19 cellular contexts compared by ENCODE assay signal in the genomic region with DNA sequence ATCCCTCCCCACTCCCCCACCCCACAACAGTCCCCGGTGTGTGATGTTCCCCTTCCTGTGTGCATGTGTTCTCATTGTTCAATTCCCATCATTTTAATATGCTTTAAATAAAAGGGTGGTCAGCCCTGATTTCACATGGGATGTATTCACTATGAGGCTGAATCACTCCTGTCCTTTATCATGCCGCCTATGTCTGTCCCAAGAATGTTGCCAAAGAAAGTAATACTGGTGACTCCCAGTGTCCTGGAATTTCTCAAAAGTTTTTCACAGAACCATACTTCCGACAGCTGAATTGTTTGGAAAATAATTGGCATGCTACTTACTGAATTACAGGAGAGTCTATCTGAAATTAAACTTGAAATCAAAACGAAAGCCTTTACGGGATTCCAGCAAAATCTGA.
"Had no signal": no experiment of that assay in that cellular context is flagged by ENCODE, and none has a peak within 500 bp of the region (broad histone marks: within the 10 kb centered on the region; RNA-seq: fewer than 3 reads in every experiment).

No MANE protein-coding gene starts in this region.

- H3K4me3 ChIP-seq: esophagus muscularis mucosa, gastrocnemius medialis, suprapubic skin, upper lobe of left lung had no signal

- H3K4me1 ChIP-seq: esophagus muscularis mucosa, gastrocnemius medialis, suprapubic skin, upper lobe of left lung had no signal

- FAIRE-seq: endometrium, islet of Langerhans had no signal

- ATAC-seq: activated T-helper 17 cell treated with anti-CD3 and anti-CD28 coated beads, Interleukin-2, amount 50 U/mL, for 72 hours; gastrocnemius medialis; left colon; naive thymus-derived CD8-positive, alpha-beta T cell had no signal

- H3K27me3 Mint-ChIP-seq: activated T-helper 17 cell treated with anti-CD3 and anti-CD28 coated beads, Interleukin-2, amount 50 U/mL, for 72 hours had no signal

- H3K9me3 ChIP-seq: esophagus muscularis mucosa, gastrocnemius medialis, suprapubic skin, upper lobe of left lung had no signal

- H3K27me3 ChIP-seq: esophagus muscularis mucosa, gastrocnemius medialis, suprapubic skin, upper lobe of left lung had no signal

- H3K36me3 Mint-ChIP-seq: naive thymus-derived CD8-positive, alpha-beta T cell had no signal

- H3K27ac ChIP-seq: esophagus muscularis mucosa, gastrocnemius medialis, suprapubic skin, upper lobe of left lung had no signal

- H3K36me3 ChIP-seq: esophagus muscularis mucosa, gastrocnemius medialis, suprapubic skin, upper lobe of left lung had no signal

- DNase-seq: activated naive CD4-positive, alpha-beta T cell treated with Interleukin-2 at 50 U/mL for 16 hours; activated T-cell treated with anti-CD3 and anti-CD28 coated beads for 4 hours; anterior cingulate cortex; left colon; naive thymus-derived CD8-positive, alpha-beta T cell; posterior cingulate gyrus; small intestine; stimulated activated CD4-positive, alpha-beta T cell treated with anti-CD3 and anti-CD28 coated beads, Interleukin-4, amount 100 ng/mL, for 4 hours; stimulated activated CD8-positive, alpha-beta memory T cell treated with anti-CD3 and anti-CD28 coated beads, Interleukin-4, amount 100 ng/mL, for 48 hours; stimulated activated naive CD4-positive, alpha-beta T cell treated with Interleukin-2 at 50 U/mL for 16 hours; SW 1271; upper lobe of left lung had no signal

- H3K4me3 Mint-ChIP-seq: activated T-helper 17 cell treated with anti-CD3 and anti-CD28 coated beads, Interleukin-2, amount 50 U/mL, for 72 hours; naive thymus-derived CD8-positive, alpha-beta T cell; T-helper 2 cell treated with Interferon-gamma antibody and Interleukin-4, amounts not matched to agents 5 μg/mL and 100 μg/mL, for 36 hours had no signal

- H3K4me1 Mint-ChIP-seq: activated T-helper 17 cell treated with anti-CD3 and anti-CD28 coated beads, Interleukin-2, amount 50 U/mL, for 72 hours; naive thymus-derived CD8-positive, alpha-beta T cell had no signal

- H3K27ac Mint-ChIP-seq: activated T-helper 17 cell treated with anti-CD3 and anti-CD28 coated beads, Interleukin-2, amount 50 U/mL, for 72 hours; naive thymus-derived CD8-positive, alpha-beta T cell; T-helper 2 cell treated with Interferon-gamma antibody and Interleukin-4, amounts not matched to agents 5 μg/mL and 100 μg/mL, for 36 hours had no signal
